7 cellular contexts compared by ENCODE assay signal in genomic region chr11:12673601-12673923, GRCh38. TPM values are rescaled to one million over a fixed set of nuclear protein-coding genes. Genes with fewer than 3 reads are reported as not detected.
DNase-seq lines count a peak whose midpoint lies in the region; TF ChIP-seq lines count a peak whose summit lies in the region.

No MANE protein-coding gene starts in this region.

- H3K9me3 ChIP-seq in GM23248 (ENCODE audit: low read depth): no peaks in the 10 kb centered on the region
- no peaks in the 10 kb centered on the region for H3K9me3 ChIP-seq in Peyer's patch

- no peak for DNase-seq in GM23248
- DNase-seq in Peyer's patch: no peak
- DNase-seq in fibroblast of mammary gland (ENCODE audit: low read depth): no peak
- no peak for DNase-seq in skeletal muscle cell (ENCODE audit: low read depth)
- DNase-seq in NCI-H345 treated with DMSO at 0.1 percent for 48 hours (lab: John Stamatoyannopoulos, UW; ENCODE audit: unreplicated experiment): no peak
- no peak for DNase-seq in KG1 (lab: John Stamatoyannopoulos, UW)
- no peak for DNase-seq in NCI-H2171 (lab: John Stamatoyannopoulos, UW)

- H3K79me2 ChIP-seq in GM23248 (ENCODE audit: insufficient read depth): peaks cover 36% of the 10 kb centered on the region

- WGBS in GM23248 (ENCODE audit: low coverage in 1 of 2, low lambda C conversion rate in 2 of 2, missing lambda C conversion rate in 2 of 2), 2 experiments: 1 to 3% methylated on average over 12 of the region's 12 CpGs

- H3K36me3 ChIP-seq in GM23248 (ENCODE audit: low read depth): no peaks in the 10 kb centered on the region
- no peaks in the 10 kb centered on the region for H3K36me3 ChIP-seq in Peyer's patch

- TF ChIP-seq POLR2A in Peyer's patch (IDR thresholded peaks at IDR 0.05): no peak

- in situ Hi-C loops in GM23248 (cut with MboI): loop anchor here (10.0 kb wide), 2 partner anchors 221 to 259 kb away; no protein-coding TSS in a partner anchor

- H3K4me1 ChIP-seq in GM23248 (ENCODE audit: insufficient read depth): peaks cover 18% of the 10 kb centered on the region
- H3K4me1 ChIP-seq in Peyer's patch: no peaks in the 10 kb centered on the region

- H3K4me3 ChIP-seq in GM23248 (peak overlapping the region; percentile 73), Peyer's patch (peak overlapping the region; percentile 48 to 93 (median 69)), fibroblast of mammary gland (ENCODE audit: control insufficient read depth, low read depth, low read length) (peak overlapping the region; percentile 70), skeletal muscle cell (ENCODE audit: low read depth, low read length) (peak overlapping the region; percentile 62)

- H4K20me1 ChIP-seq in GM23248 (ENCODE audit: insufficient read depth): 0 out of 2 replicates have a peak, but pooled peaks cover 3% of the 10 kb centered on the region

- H3K4me2 ChIP-seq in GM23248 (ENCODE audit: unreplicated experiment): peak overlapping the region; percentile 89

- peak overlapping the region; percentile 88 for H3K27ac ChIP-seq in GM23248
- H3K27ac ChIP-seq in Peyer's patch: peak overlapping the region; percentile 78 to 100 (median 93)

- no peaks in the 10 kb centered on the region for H3K27me3 ChIP-seq in GM23248 (replicated peaks; ENCODE audit: insufficient read depth)
- H3K27me3 ChIP-seq in Peyer's patch: no peaks in the 10 kb centered on the region

- TF ChIP-seq CTCF in Peyer's patch (IDR thresholded peaks at IDR 0.05) (no peak), fibroblast of mammary gland (conservative IDR thresholded peaks at IDR 0.05; ENCODE audit: control insufficient read depth, insufficient read depth, low read depth, low read length) (no peak)

- no peaks in the 10 kb centered on the region for H3K9me2 ChIP-seq in GM23248 (ENCODE audit: insufficient read depth)

- peaks cover 32% of the 10 kb centered on the region; the same call in 1 of the 2 replicates for H3F3A ChIP-seq in GM23248 (ENCODE audit: insufficient read depth)

- H2AFZ ChIP-seq in GM23248: peak overlapping the region; percentile 90

- peak overlapping the region; percentile 86 for H3K9ac ChIP-seq in GM23248

RNA-seq across cellular contexts. Expression of gene TEAD1, which starts 0.7 kb away (rescaled TPM):
- total RNA-seq in GM23248 (2014; rRNA removed; shearing (Covaris generic)): 144 and 159 TPM in 2 replicates
- polyA plus RNA-seq in GM23248 (2016; fragmentation: Nextera tagmentation; extraction: Ambion mirVana): 52.3 and 52.4 TPM in 2 replicates
- 100 to 1,000 TPM in 1 of 4 donors, 10 to 100 TPM in 3; 34.5 to 125 (median 65.1) TPM for total RNA-seq in Peyer's patch
